ENCODE assay signal across 9 cellular contexts in genomic region chr15:58453931-58454793, GRCh38. TPM values are rescaled to one million over a fixed set of nuclear protein-coding genes. Genes with fewer than 3 reads are reported as not detected.
A peak's percentile ranks its signal among the peaks of the same experiment; 100 is the strongest.
DNase-seq lines count a peak whose midpoint lies in the region; ATAC-seq and TF ChIP-seq lines count a peak whose summit lies in the region.
"Had no signal": no experiment of that assay in that cellular context is flagged by ENCODE, and none has a peak within 500 bp of the region (broad histone marks: within the 10 kb centered on the region; RNA-seq: fewer than 3 reads in every experiment).

No MANE protein-coding gene starts in this region.

- H3K27ac ChIP-seq in HL-60 (replicated peaks) (no peak overlapping the region), gastroesophageal sphincter (no peak overlapping the region)

- no peaks in the 10 kb centered on the region for H3K9me3 ChIP-seq in gastroesophageal sphincter
- H3K9me3 ChIP-seq: SK-N-SH had no signal

- WGBS in gastroesophageal sphincter (ENCODE audit: low coverage in 1 of 2), 2 donors: 63 to 86% methylated on average over 2 to 4 of the region's 5 CpGs

- DNase-seq in NCI-H2171 treated with DMSO at 0.1 percent for 48 hours (lab: John Stamatoyannopoulos, UW) (peak; percentile 24), NCI-H2171 (lab: John Stamatoyannopoulos, UW) (no peak), HL-60 (ENCODE audit: low read depth in 1 of 2, low spot score in 1 of 2) (peak; percentile 57 to 64), SIG-M5 (lab: John Stamatoyannopoulos, UW) (no peak)
- DNase-seq in activated T-cell treated with anti-CD3 and anti-CD28 coated beads, Interleukin-2, amount 50 U/mL, for 48 hours: peak; percentile 73 to 78
- peak; percentile 50 to 51 for DNase-seq in stimulated activated CD8-positive, alpha-beta memory T cell treated with anti-CD3 and anti-CD28 coated beads, Interleukin-2, amount 100 ng/mL, for 48 hours (ENCODE audit: low read depth in 2 of 2)
- DNase-seq: SK-N-SH had no signal

- no peaks in the 10 kb centered on the region for H3K27me3 ChIP-seq in HL-60 (ENCODE audit: insufficient read depth, poor library complexity, severe bottlenecking)
- no peaks in the 10 kb centered on the region for H3K27me3 ChIP-seq in gastroesophageal sphincter

- peaks cover 0 to 4% (median 0%) of the 10 kb centered on the region in 3 donors for H3K4me1 ChIP-seq in gastroesophageal sphincter

- no peak for TF ChIP-seq CTCF in HL-60 (IDR thresholded peaks at IDR 0.05; ENCODE audit: insufficient read depth, low read length)
- no peak for TF ChIP-seq CTCF in gastroesophageal sphincter (IDR thresholded peaks at IDR 0.05)

- no peak for TF ChIP-seq POLR2A in gastroesophageal sphincter (IDR thresholded peaks at IDR 0.05)

- H3K36me3 ChIP-seq in gastroesophageal sphincter: no peaks in the 10 kb centered on the region

- no peak for TF ChIP-seq EP300 in gastroesophageal sphincter (IDR thresholded peaks at IDR 0.05)

- H3K4me3 ChIP-seq in HL-60 (replicated peaks; ENCODE audit: insufficient read depth, low read length) (no peak overlapping the region), gastroesophageal sphincter (no peak overlapping the region)

- ATAC-seq in HG02642 (IDR thresholded peaks at IDR 0.05; ENCODE audit: poor library complexity, unreplicated experiment): no peak
- no peak for ATAC-seq in gastroesophageal sphincter

RNA-seq across cellular contexts. Expression of gene LIPC, which starts 22.4 kb away (rescaled TPM):
- under 1 TPM in 2 of 4 donors, not detected in 2; 0.32 to 0.50 TPM for total RNA-seq in gastroesophageal sphincter

Comparison
In these comparisons a context has a peak if more than half of its experiments do, and no peak if none do; other contexts are left out.
1. DNase-seq: peak in NCI-H2171 treated with DMSO at 0.1 percent for 48 hours (single experiment), HL-60 (2 of 2), activated T-cell treated with anti-CD3 and anti-CD28 coated beads, Interleukin-2, amount 50 U/mL, for 48 hours (2 of 2) and stimulated activated CD8-positive, alpha-beta memory T cell treated with anti-CD3 and anti-CD28 coated beads, Interleukin-2, amount 100 ng/mL, for 48 hours (2 of 2); none in NCI-H2171 (single experiment) and SIG-M5 (single experiment).